ENCODE assay signal across 8 cellular contexts in genomic region chr7:816300-816750, GRCh38. TPM values are rescaled to one million over a fixed set of nuclear protein-coding genes. Genes with fewer than 3 reads are reported as not detected.
A peak's percentile ranks its signal among the peaks of the same experiment; 100 is the strongest.
DNase-seq lines count a peak whose midpoint lies in the region; ATAC-seq and FAIRE-seq lines count a peak whose summit lies in the region.

No MANE protein-coding gene starts in this region.

- H3K4me1 ChIP-seq in mesenchymal stem cell (ENCODE audit: control insufficient read depth, insufficient read depth, low read depth, low read length): peaks cover 25% of the 10 kb centered on the region

- H3K79me1 ChIP-seq in mesenchymal stem cell (replicated peaks; ENCODE audit: low read length, poor library complexity, severe bottlenecking): no peaks in the 10 kb centered on the region

- H2BK120ac ChIP-seq in mesenchymal stem cell (ENCODE audit: low read depth, low read length): no peak overlapping the region

- no peak overlapping the region for H2AFZ ChIP-seq in mesenchymal stem cell (ENCODE audit: low read depth, low read length)

- H3K14ac ChIP-seq in mesenchymal stem cell (ENCODE audit: low read length in 2 of 2): no peak overlapping the region

- no peaks in the 10 kb centered on the region for H3K27me3 ChIP-seq in mesenchymal stem cell (ENCODE audit: control insufficient read depth in 1 of 2, insufficient read depth in 1 of 2, low read length in 2 of 2)

- ATAC-seq in GM21381 (IDR thresholded peaks at IDR 0.05; ENCODE audit: unreplicated experiment): peak; percentile 85

- H3K9ac ChIP-seq in mesenchymal stem cell (ENCODE audit: low read length): peak overlapping the region; percentile 93

- H3K36me3 ChIP-seq in mesenchymal stem cell (ENCODE audit: control insufficient read depth in 1 of 2, insufficient read depth in 2 of 2, low read depth in 1 of 2, low read length in 2 of 2): no peaks in the 10 kb centered on the region

- H3K23ac ChIP-seq in mesenchymal stem cell (ENCODE audit: low read length in 2 of 2): no peak overlapping the region

- no peak overlapping the region for H2BK5ac ChIP-seq in mesenchymal stem cell (ENCODE audit: low read depth, low read length, poor library complexity, severe bottlenecking)

- H3K4me3 ChIP-seq in mesenchymal stem cell (ENCODE audit: insufficient read depth in 1 of 2, low read depth in 1 of 2, low read length in 2 of 2): peak overlapping the region in 1 of 2 experiments; percentile 98

- H3K18ac ChIP-seq in mesenchymal stem cell (ENCODE audit: low read depth in 1 of 2, low read length in 2 of 2): peak overlapping the region; percentile 93 to 98

- H3K4ac ChIP-seq in mesenchymal stem cell (ENCODE audit: low read depth in 1 of 2, low read length in 2 of 2): no peak overlapping the region

- no peak overlapping the region for H3K27ac ChIP-seq in mesenchymal stem cell (ENCODE audit: low read length, poor library complexity, severe bottlenecking)

- DNase-seq in COR-L47 (lab: John Stamatoyannopoulos, UW): peak; percentile 97
- DNase-seq in HTR-8/SVneo (ENCODE audit: insufficient read length, low spot score): peak; percentile 100
- peak; percentile 93 to 99 for DNase-seq in NOMO-1 (lab: John Stamatoyannopoulos, UW; ENCODE audit: unreplicated experiment in 2 of 2)
- DNase-seq in activated CD8-positive, alpha-beta memory T cell treated with anti-CD3 and anti-CD28 coated beads for 4 hours (ENCODE audit: low read depth in 2 of 2): peak; percentile 90 to 94
- peak; percentile 96 for DNase-seq in effector CD4-positive, alpha-beta T cell
- peak; percentile 97 for DNase-seq in mesenchymal stem cell
- peak; percentile 87 for DNase-seq in stimulated activated CD8-positive, alpha-beta memory T cell treated with anti-CD3 and anti-CD28 coated beads, Interleukin-15, amount 100 ng/mL, for 1 hour (ENCODE audit: low read depth)

- no peak overlapping the region for H2BK15ac ChIP-seq in mesenchymal stem cell (ENCODE audit: low read depth, poor library complexity, severe bottlenecking)

- H3K9me3 ChIP-seq in mesenchymal stem cell (ENCODE audit: control insufficient read depth, low read length): no peaks in the 10 kb centered on the region

- H4K91ac ChIP-seq in mesenchymal stem cell (ENCODE audit: low read length): no peak overlapping the region

- H4K8ac ChIP-seq in mesenchymal stem cell (ENCODE audit: low read length): no peak overlapping the region

- H2AK5ac ChIP-seq in mesenchymal stem cell (ENCODE audit: low read length, severe bottlenecking): no peak overlapping the region

- H3K4me2 ChIP-seq in mesenchymal stem cell (ENCODE audit: low read length, poor library complexity, severe bottlenecking): peak overlapping the region; percentile 98

- H2BK12ac ChIP-seq in mesenchymal stem cell (ENCODE audit: low read length in 2 of 2): no peak overlapping the region

- peak; percentile 99 for FAIRE-seq in HTR-8/SVneo (lab: Jason Lieb, UNC)

- WGBS in mesenchymal stem cell: 1% methylated on average over 26 of the region's 51 CpGs

RNA-seq across cellular contexts. Expression of gene SUN1, which starts 16.0 kb away (rescaled TPM):
- polyA plus RNA-seq in mesenchymal stem cell (2013, experiment 1 of 2): 67.0 TPM
- polyA plus RNA-seq in mesenchymal stem cell (2013, experiment 2 of 2): 68.6 TPM
